In the genomic region with DNA sequence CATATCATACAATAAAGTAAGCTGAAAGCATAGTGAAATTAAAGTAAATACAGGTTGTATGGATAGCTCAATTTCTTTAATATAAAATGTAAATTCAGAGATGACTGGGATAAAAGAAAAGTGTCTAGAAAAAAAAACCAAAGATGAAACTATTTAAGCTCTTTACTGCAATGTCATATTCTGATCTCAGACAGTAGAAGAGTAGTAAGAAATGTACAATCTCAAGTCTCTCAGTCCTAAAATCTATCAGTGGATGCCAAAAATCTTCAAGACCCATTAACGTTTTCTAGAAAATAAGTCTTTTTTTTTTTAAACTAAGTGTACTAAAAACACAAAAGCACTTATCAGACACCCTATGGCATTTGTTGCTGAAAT, we compare ENCODE assay signal across 8 cellular contexts. TPM values are rescaled to one million over a fixed set of nuclear protein-coding genes. Genes with fewer than 3 reads are reported as not detected.
DNase-seq lines count a peak whose midpoint lies in the region; ATAC-seq and TF ChIP-seq lines count a peak whose summit lies in the region.

No MANE protein-coding gene starts in this region.

- no peak for DNase-seq in GM12864 (ENCODE audit: low read depth)
- DNase-seq in endodermal cell = no peak
- no peak for DNase-seq in sigmoid colon
- DNase-seq in NCI-H1092 (lab: John Stamatoyannopoulos, UW) = no peak
- no peak for DNase-seq in dermis blood vessel endothelial cell
- DNase-seq in mesenteric fat pad (ENCODE audit: low spot score) = no peak

- no peaks in the 10 kb centered on the region for H3K79me2 ChIP-seq in Loucy (ENCODE audit: insufficient read depth, low read length)

- H3K4me2 ChIP-seq in Loucy (ENCODE audit: low read depth, low read length, poor library complexity, severe bottlenecking) = peak overlapping the region; percentile 80

- intact Hi-C loops in sigmoid colon (cut with DNase I) = loop anchor here (2.0 kb wide), 1 partner anchor 37 kb away; no protein-coding TSS in a partner anchor

- H3K36me3 ChIP-seq in Loucy (ENCODE audit: insufficient read depth, low read length) = no peaks in the 10 kb centered on the region
- H3K36me3 ChIP-seq in endodermal cell (ENCODE audit: control insufficient read depth, insufficient read depth, low read length) = no peaks in the 10 kb centered on the region
- no peaks in the 10 kb centered on the region for H3K36me3 ChIP-seq in sigmoid colon

- peaks cover 34% of the 10 kb centered on the region for H3K4me1 ChIP-seq in Loucy (ENCODE audit: insufficient read depth, low read length, poor library complexity, severe bottlenecking)
- H3K4me1 ChIP-seq in endodermal cell (ENCODE audit: control insufficient read depth, insufficient read depth, low read length) = peaks cover 4% of the 10 kb centered on the region
- H3K4me1 ChIP-seq in sigmoid colon = peaks cover 0 to 15% (median 12%) of the 10 kb centered on the region in 4 donors

- no peaks in the 10 kb centered on the region for H3K36me3 Mint-ChIP-seq in endodermal cell (ENCODE audit: low read depth)

- TF ChIP-seq CTCF in GM12864 (IDR thresholded peaks at IDR 0.05; ENCODE audit: low read depth, low read length, missing control alignments) (no peak), Loucy (conservative IDR thresholded peaks at IDR 0.05; ENCODE audit: low read length) (no peak), endodermal cell (conservative IDR thresholded peaks at IDR 0.05) (no peak), sigmoid colon (IDR thresholded peaks at IDR 0.05) (no peak)

- H3K4me1 Mint-ChIP-seq in endodermal cell = peaks cover 20% of the 10 kb centered on the region

- no peaks in the 10 kb centered on the region for H3K9me3 Mint-ChIP-seq in endodermal cell

- H3K9me2 ChIP-seq in Loucy (replicated peaks; ENCODE audit: low read depth, low read length) = no peaks in the 10 kb centered on the region

- H3K9me3 ChIP-seq in Loucy (ENCODE audit: insufficient read depth, low read depth, low read length) = no peaks in the 10 kb centered on the region
- no peaks in the 10 kb centered on the region for H3K9me3 ChIP-seq in endodermal cell (ENCODE audit: control insufficient read depth, low read length)
- H3K9me3 ChIP-seq in sigmoid colon = no peaks in the 10 kb centered on the region

- H2AFZ ChIP-seq in Loucy (ENCODE audit: low read length) = peak overlapping the region; percentile 89

- no peak for TF ChIP-seq EP300 in sigmoid colon (IDR thresholded peaks at IDR 0.05)

- H3K27me3 ChIP-seq in Loucy (ENCODE audit: insufficient read depth, low read length, poor library complexity, severe bottlenecking) (no peaks in the 10 kb centered on the region), endodermal cell (ENCODE audit: control insufficient read depth, insufficient read depth, low read length, poor library complexity, severe bottlenecking) (no peaks in the 10 kb centered on the region), sigmoid colon (no peaks in the 10 kb centered on the region)

- H3K4me3 Mint-ChIP-seq in endodermal cell = peak overlapping the region; percentile 13

- H4K20me1 ChIP-seq in Loucy (ENCODE audit: insufficient read depth, low read length, poor library complexity, severe bottlenecking) = no peaks in the 10 kb centered on the region

- H3F3A ChIP-seq in Loucy (ENCODE audit: low read depth) = peaks cover 14% of the 10 kb centered on the region; the same call in 1 of the 2 replicates

- H3K4me3 ChIP-seq in GM12864 (ENCODE audit: low read depth, low read length) (peak overlapping the region; percentile 25; the same call in 1 of the 2 replicates), Loucy (ENCODE audit: low read length, poor library complexity, severe bottlenecking) (peak overlapping the region; percentile 76), endodermal cell (ENCODE audit: low read length) (peak overlapping the region; percentile 63), sigmoid colon (peak overlapping the region; percentile 21 to 52 (median 46))

- ATAC-seq in GM18511 (IDR thresholded peaks at IDR 0.05; ENCODE audit: unreplicated experiment) = no peak

- WGBS in endodermal cell (ENCODE audit: insufficient coverage in 1 of 2, insufficient read length in 1 of 2), 2 experiments = 29 to 62% methylated on average over 1 of the region's 1 CpG
- 4% methylated on average over 1 of the region's 1 CpG for WGBS in sigmoid colon, 2 donors

- H3K27me3 Mint-ChIP-seq in endodermal cell (ENCODE audit: insufficient read depth) = no peaks in the 10 kb centered on the region

- no peak overlapping the region for H3K27ac Mint-ChIP-seq in endodermal cell

- H3K9ac ChIP-seq in Loucy (ENCODE audit: low read depth, low read length, poor library complexity, severe bottlenecking) = peak overlapping the region; percentile 74
- H3K9ac ChIP-seq in endodermal cell (ENCODE audit: extremely low read depth, low read length, poor library complexity, severe bottlenecking) = no peak overlapping the region

- H3K27ac ChIP-seq in endodermal cell (ENCODE audit: low read depth, low read length) (no peak overlapping the region), sigmoid colon (peak overlapping the region; percentile 34 to 76 (median 65))

- no peak for TF ChIP-seq POLR2A in sigmoid colon (IDR thresholded peaks at IDR 0.05)

RNA-seq across cellular contexts. Expression of a gene that starts 13.8 kb away (rescaled TPM):
- total RNA-seq in endodermal cell (1 to 10 TPM in 1 of 2 donors, under 1 TPM in 1; 0.53 to 1.3 TPM), sigmoid colon (1 to 10 TPM in 3 of 4 donors, under 1 TPM in 1; 0.68 to 2.2 (median 1.3) TPM), dermis blood vessel endothelial cell (0.68 and 2.9 TPM in 2 replicates), mesenteric fat pad (0.39 TPM)
- polyA plus RNA-seq in endodermal cell (2013, experiment 1 of 2) = 1.2 TPM
- 0.87 TPM for polyA plus RNA-seq in endodermal cell (2013, experiment 2 of 2)
- under 1 TPM in 1 of 3 donors, not detected in 2; 0.16 TPM for polyA plus RNA-seq in sigmoid colon

RNA-seq across cellular contexts. Expression of a gene that starts 35.1 kb away (rescaled TPM):
- total RNA-seq in endodermal cell (10 to 100 TPM; 64.7 to 78.9 TPM), sigmoid colon (10 to 100 TPM; 21.6 to 40.3 (median 28.9) TPM), dermis blood vessel endothelial cell (23.7 and 34.6 TPM in 2 replicates), mesenteric fat pad (48.0 TPM)
- 47.2 TPM for polyA plus RNA-seq in endodermal cell (2013, experiment 1 of 2)
- polyA plus RNA-seq in endodermal cell (2013, experiment 2 of 2) = 44.2 TPM
- 10 to 100 TPM in 1 of 3 donors, 1 to 10 TPM in 2; 5.4 to 12.3 (median 7.4) TPM for polyA plus RNA-seq in sigmoid colon

RNA-seq across cellular contexts. Expression of a gene that starts 36.1 kb away (rescaled TPM):
- total RNA-seq in endodermal cell (10 to 100 TPM; 54.2 to 64.5 TPM), sigmoid colon (10 to 100 TPM; 17.4 to 45.4 (median 31.4) TPM), dermis blood vessel endothelial cell (43.2 and 49.2 TPM in 2 replicates), mesenteric fat pad (41.6 TPM)
- 84.0 TPM for polyA plus RNA-seq in endodermal cell (2013, experiment 1 of 2)
- polyA plus RNA-seq in endodermal cell (2013, experiment 2 of 2) = 82.4 TPM
- polyA plus RNA-seq in sigmoid colon = 100 to 1,000 TPM; 123 to 216 (median 210) TPM

Comparison
In these comparisons a context has a peak if more than half of its experiments do, and no peak if none do; other contexts are left out.
1. H3K4me3 ChIP-seq: peak in every context shown above with its lines; median percentile 76 in Loucy; 63 in endodermal cell; 46 in sigmoid colon; 25 in GM12864.